8 cellular contexts compared by ENCODE assay signal in genomic region chr18:77131652-77132368, GRCh38. TPM values are rescaled to one million over a fixed set of nuclear protein-coding genes. Genes with fewer than 3 reads are reported as not detected.
DNase-seq lines count a peak whose midpoint lies in the region; TF ChIP-seq lines count a peak whose summit lies in the region.

No MANE protein-coding gene starts in this region.

- DNase-seq in H9 (no peak), M059J (ENCODE audit: low read depth) (peak; percentile 36), fibroblast of the aortic adventitia (ENCODE audit: low read depth) (peak; percentile 48), neuronal stem cell (ENCODE audit: low spot score) (no peak), HuH-7.5 (ENCODE audit: low spot score) (no peak), iPS-NIHi7 (ENCODE audit: extremely low spot score) (no peak)
- peak; percentile 78 for DNase-seq in activated CD8-positive, alpha-beta memory T cell treated with anti-CD3 and anti-CD28 coated beads, Interleukin-2, amount 50 U/mL, for 48 hours

- H2BK5ac ChIP-seq in H9 (ENCODE audit: insufficient read length, low read length) (no peak overlapping the region), neuronal stem cell (ENCODE audit: low read length) (no peak overlapping the region)

- H3K9ac ChIP-seq in H9 (ENCODE audit: extremely low read depth, insufficient read length, low read length) (no peak overlapping the region), neuronal stem cell (ENCODE audit: low read depth, low read length, poor library complexity) (peak overlapping the region; percentile 78)

- H2AFZ ChIP-seq in H9 (ENCODE audit: low read length) (no peak overlapping the region), neuronal stem cell (ENCODE audit: low read length) (peak overlapping the region; percentile 92)

- H3K9me3 Mint-ChIP-seq in H9: no peaks in the 10 kb centered on the region; a peak in 2 of 5 replicates

- peaks cover 48% of the 10 kb centered on the region for H3K27me3 Mint-ChIP-seq in H9 (ENCODE audit: low read depth)

- no peak for TF ChIP-seq CTCF in H9 (conservative IDR thresholded peaks at IDR 0.05)
- TF ChIP-seq CTCF in fibroblast of the aortic adventitia (IDR thresholded peaks at IDR 0.05; ENCODE audit: insufficient read depth, low read length): no peak

- H3K27me3 ChIP-seq in H9 (ENCODE audit: insufficient read depth, low read length) (peaks cover 2% of the 10 kb centered on the region; the same call in 1 of the 2 replicates), neuronal stem cell (ENCODE audit: control insufficient read depth in 3 of 3, insufficient read depth in 3 of 3, low read depth in 1 of 3, low read length in 3 of 3) (peaks cover 16 to 85% (median 42%) of the 10 kb centered on the region in 3 experiments)

- peaks cover 14% of the 10 kb centered on the region for H3K23me2 ChIP-seq in H9 (ENCODE audit: insufficient read length, low read depth, low read length, poor library complexity, severe bottlenecking)

- H3K36me3 Mint-ChIP-seq in H9 (ENCODE audit: insufficient read depth in 1 of 3, low read depth in 3 of 3): peaks cover 0 to 2% (median 0%) of the 10 kb centered on the region in 3 experiments; a peak in 3 of 7 replicates

- no peak overlapping the region for H3K56ac ChIP-seq in H9 (ENCODE audit: insufficient read length, low read depth, low read length)

- no peak overlapping the region for H3T11ph ChIP-seq in H9 (ENCODE audit: low read length)

- H3K4me3 Mint-ChIP-seq in H9: peak overlapping the region; percentile 72 to 87

- H3K27ac Mint-ChIP-seq in H9: no peak overlapping the region; a peak in 1 of 7 replicates

- no peaks in the 10 kb centered on the region for H3K79me1 ChIP-seq in H9 (ENCODE audit: insufficient read depth, low read depth, low read length, poor library complexity, severe bottlenecking)
- no peaks in the 10 kb centered on the region for H3K79me1 ChIP-seq in neuronal stem cell (ENCODE audit: low read depth, low read length)

- H2BK12ac ChIP-seq in H9 (ENCODE audit: insufficient read length, low read depth, low read length) (no peak overlapping the region), neuronal stem cell (ENCODE audit: low read length) (no peak overlapping the region)

- H3K18ac ChIP-seq in H9 (ENCODE audit: insufficient read length, low read depth, low read length): no peak overlapping the region
- H3K18ac ChIP-seq in neuronal stem cell (ENCODE audit: low read length): peak overlapping the region; percentile 86

- H2BK15ac ChIP-seq in H9 (ENCODE audit: low read depth, low read length) (no peak overlapping the region), neuronal stem cell (ENCODE audit: low read length) (peak overlapping the region; percentile 42)

- TF ChIP-seq POLR2A in GM15510 (IDR thresholded peaks at IDR 0.05; ENCODE audit: borderline replicate concordance, extremely low read depth, insufficient read length): peak; percentile 70

- H2BK120ac ChIP-seq in H9 (ENCODE audit: low read depth, low read length, poor library complexity, severe bottlenecking) (no peak overlapping the region), neuronal stem cell (ENCODE audit: low read depth, low read length) (no peak overlapping the region)

- no peaks in the 10 kb centered on the region for H3K36me3 ChIP-seq in neuronal stem cell (replicated peaks in 1 of 2; ENCODE audit: control insufficient read depth in 2 of 2, insufficient read depth in 2 of 2, low read length in 2 of 2)

- H3K4me1 ChIP-seq in H9 (ENCODE audit: insufficient read depth, low read length) (no peaks in the 10 kb centered on the region), neuronal stem cell (ENCODE audit: control insufficient read depth in 2 of 2, insufficient read depth in 1 of 2, low read depth in 1 of 2, low read length in 2 of 2) (peaks cover 0 to 4% of the 10 kb centered on the region in 2 donors)

- no peak overlapping the region for H4K5ac ChIP-seq in H9 (ENCODE audit: insufficient read length, low read depth, low read length)

- H3K4me2 ChIP-seq in H9 (ENCODE audit: insufficient read depth, insufficient read length, low read length) (peak overlapping the region; percentile 46), neuronal stem cell (ENCODE audit: insufficient read depth, low read length, poor library complexity, severe bottlenecking) (peak overlapping the region; percentile 99)

- no peak overlapping the region for H4K8ac ChIP-seq in H9 (replicated peaks; ENCODE audit: insufficient read length, low read depth, low read length)
- no peak overlapping the region for H4K8ac ChIP-seq in neuronal stem cell (ENCODE audit: low read depth, low read length)

- no peak overlapping the region for H2BK20ac ChIP-seq in H9 (ENCODE audit: low read depth, low read length, poor library complexity, severe bottlenecking)

- no CpG with 5 or more reads among the region's 76 CpGs for WGBS in H9 (ENCODE audit: extremely low coverage, insufficient read length, low lambda C conversion rate)
- no CpG with 5 or more reads among the region's 76 CpGs for WGBS in neuronal stem cell (ENCODE audit: extremely low coverage in 2 of 2, insufficient read length in 2 of 2, insufficient replicate concordance in 1 of 2), 2 donors

- H3K4me3 ChIP-seq in fibroblast of the aortic adventitia (ENCODE audit: low read depth, low read length) (peak overlapping the region; percentile 74), neuronal stem cell (ENCODE audit: low read length in 2 of 2) (peak overlapping the region; percentile 24 to 86)

- H3K27ac ChIP-seq in H9 (ENCODE audit: insufficient read length, low read depth, low read length) (no peak overlapping the region), neuronal stem cell (replicated peaks; ENCODE audit: low read length) (no peak overlapping the region)

- peaks cover 2% of the 10 kb centered on the region; the same call in 1 of the 2 replicates for H3K79me2 ChIP-seq in H9 (ENCODE audit: insufficient read depth, low read length)

- H4K91ac ChIP-seq in H9 (ENCODE audit: insufficient read length, low read depth, low read length): no peak overlapping the region
- H4K91ac ChIP-seq in neuronal stem cell (ENCODE audit: low read depth, low read length, poor library complexity): no peak overlapping the region

- H2AK5ac ChIP-seq in H9 (ENCODE audit: insufficient read length, low read length) (no peak overlapping the region), neuronal stem cell (ENCODE audit: low read depth, low read length) (no peak overlapping the region)

- peaks cover 11 to 15% of the 10 kb centered on the region in 2 experiments for H3K4me1 Mint-ChIP-seq in H9

- H3K9me3 ChIP-seq in H9 (ENCODE audit: control insufficient read depth, low read depth, low read length) (no peaks in the 10 kb centered on the region), neuronal stem cell (replicated peaks in 1 of 2; ENCODE audit: control insufficient read depth in 2 of 2, insufficient read depth in 1 of 2, low read depth in 1 of 2, low read length in 2 of 2) (no peaks in the 10 kb centered on the region)

- no peaks in the 10 kb centered on the region for H4K20me1 ChIP-seq in H9 (ENCODE audit: control insufficient read depth, insufficient read depth, insufficient read length)

- no peak overlapping the region for H3K23ac ChIP-seq in H9 (ENCODE audit: insufficient read length, low read depth, low read length)
- H3K23ac ChIP-seq in neuronal stem cell (ENCODE audit: low read depth, low read length, poor library complexity): no peak overlapping the region

- H3K4ac ChIP-seq in H9 (ENCODE audit: low read depth, low read length): no peak overlapping the region
- H3K4ac ChIP-seq in neuronal stem cell (ENCODE audit: low read length): no peak overlapping the region

- H3K14ac ChIP-seq in H9 (ENCODE audit: insufficient read depth, low read length) (no peak overlapping the region; the same call in 1 of the 2 replicates), neuronal stem cell (ENCODE audit: low read length) (peak overlapping the region; percentile 21)

RNA-seq across cellular contexts. Expression of gene MBP, which starts 0.8 kb away (rescaled TPM):
- total RNA-seq in H9 (2021) (5.2 and 8.6 TPM in 2 replicates), fibroblast of the aortic adventitia (ENCODE audit: low replicate concordance) (25.8 and 54.1 TPM in 2 replicates)
- total RNA-seq in M059J (2014; rRNA removed; shearing (Covaris generic)): 4.7 and 9.9 TPM in 2 replicates
- 1.5 TPM for polyA plus RNA-seq in neuronal stem cell (2013, experiment 1 of 2)
- polyA plus RNA-seq in neuronal stem cell (2013, experiment 2 of 2): 1.4 TPM

Comparison
In these comparisons a context has a peak if more than half of its experiments do, and no peak if none do; other contexts are left out.
1. DNase-seq: peak in M059J (single experiment), activated CD8-positive, alpha-beta memory T cell treated with anti-CD3 and anti-CD28 coated beads, Interleukin-2, amount 50 U/mL, for 48 hours (single experiment) and fibroblast of the aortic adventitia (single experiment); none in H9 (single experiment), neuronal stem cell (single experiment), HuH-7.5 (single experiment) and iPS-NIHi7 (single experiment).